ENCODE assay signal across 10 cellular contexts in the genomic region with DNA sequence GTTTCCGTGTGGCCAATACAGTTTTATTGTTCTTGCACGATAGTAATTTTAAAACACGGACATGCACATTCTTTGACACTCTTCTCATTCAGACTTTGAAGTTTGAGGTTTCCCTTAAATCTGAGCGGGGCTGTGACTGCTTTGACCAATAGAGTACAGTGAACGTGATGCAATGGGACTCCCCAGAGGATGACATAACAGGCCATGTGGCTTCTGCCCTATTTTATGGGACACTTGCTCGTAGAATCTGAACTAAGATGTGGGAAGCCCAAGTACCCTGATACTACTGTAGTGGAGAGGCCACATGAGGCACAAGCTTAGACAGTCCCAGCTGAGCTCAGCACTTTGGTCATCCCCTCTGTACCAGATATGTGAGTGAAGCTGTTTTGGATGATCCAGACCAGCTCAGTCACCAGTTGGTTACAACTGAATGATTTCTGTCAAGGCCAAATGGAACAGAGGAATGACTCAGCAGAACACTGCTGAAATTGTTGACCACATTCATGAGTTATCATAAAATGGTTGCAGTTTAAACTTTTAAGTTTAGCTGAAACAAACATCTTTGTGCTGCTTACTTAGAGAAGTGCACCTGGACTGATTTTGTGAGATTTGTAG.
DNase-seq lines count a peak whose midpoint lies in the region; ATAC-seq and TF ChIP-seq lines count a peak whose summit lies in the region.
"Had no signal": no experiment of that assay in that cellular context is flagged by ENCODE, and none has a peak within 500 bp of the region (broad histone marks: within the 10 kb centered on the region; RNA-seq: fewer than 3 reads in every experiment).

No MANE protein-coding gene starts in this region.

- ATAC-seq in GM19467 (IDR thresholded peaks at IDR 0.05; ENCODE audit: unreplicated experiment) (peak; percentile 73), HG03520 (IDR thresholded peaks at IDR 0.05; ENCODE audit: unreplicated experiment) (peak; percentile 71)
- ATAC-seq: activated CD8-positive, alpha-beta T cell treated with anti-CD3 and anti-CD28 coated beads for 36 hours had no signal

- H3K4me1 Mint-ChIP-seq in T-helper 2 cell treated with Interferon-gamma antibody and Interleukin-4, amounts not matched to agents 5 μg/mL and 100 μg/mL, for 36 hours (ENCODE audit: low read depth): no peaks in the 10 kb centered on the region

- no peak overlapping the region for H3K4me3 ChIP-seq in epithelial cell of esophagus (ENCODE audit: low read length)

- H3K9me3 Mint-ChIP-seq in T-helper 2 cell treated with Interferon-gamma antibody and Interleukin-4, amounts not matched to agents 5 μg/mL and 100 μg/mL, for 36 hours: no peaks in the 10 kb centered on the region
- H3K9me3 Mint-ChIP-seq: activated CD8-positive, alpha-beta T cell treated with anti-CD3 and anti-CD28 coated beads for 36 hours had no signal

- in situ Hi-C loops in ACHN (cut with HindIII; ENCODE audit: low pct_ligation_motif_present, low pct_unique_long_range_greater_than_20kb, low sequenced_read_pairs): no loop called here

- no peaks in the 10 kb centered on the region for H3K36me3 Mint-ChIP-seq in T-helper 2 cell treated with Interferon-gamma antibody and Interleukin-4, amounts not matched to agents 5 μg/mL and 100 μg/mL, for 36 hours (ENCODE audit: low read depth)

- H3K4me3 Mint-ChIP-seq in T-helper 2 cell treated with Interferon-gamma antibody and Interleukin-4, amounts not matched to agents 5 μg/mL and 100 μg/mL, for 36 hours: no peak overlapping the region
- H3K4me3 Mint-ChIP-seq: activated CD8-positive, alpha-beta T cell treated with anti-CD3 and anti-CD28 coated beads for 36 hours had no signal

- no peaks in the 10 kb centered on the region for H3K27me3 Mint-ChIP-seq in T-helper 2 cell treated with Interferon-gamma antibody and Interleukin-4, amounts not matched to agents 5 μg/mL and 100 μg/mL, for 36 hours (ENCODE audit: low read depth)
- H3K27me3 Mint-ChIP-seq: activated CD8-positive, alpha-beta T cell treated with anti-CD3 and anti-CD28 coated beads for 36 hours had no signal

- DNase-seq in ACHN (peak; percentile 70), epithelial cell of esophagus (ENCODE audit: low read depth) (peak; percentile 43), GM19240 (ENCODE audit: insufficient read length, low spot score) (no peak), NOMO-1 treated with DMSO at 0.1 percent for 48 hours (lab: John Stamatoyannopoulos, UW; ENCODE audit: unreplicated experiment) (no peak)
- no peak for DNase-seq in T-helper 2 cell treated with Interferon-gamma antibody and Interleukin-4, amounts not matched to agents 5 μg/mL and 100 μg/mL, for 36 hours (ENCODE audit: low spot score)
- DNase-seq in stimulated activated CD4-positive, alpha-beta T cell treated with anti-CD3 and anti-CD28 coated beads, Interleukin-4, amount 100 ng/mL, for 24 hours: no peak
- DNase-seq: activated CD8-positive, alpha-beta T cell treated with anti-CD3 and anti-CD28 coated beads for 36 hours; caudate nucleus had no signal

- no peak overlapping the region for H3K27ac Mint-ChIP-seq in T-helper 2 cell treated with Interferon-gamma antibody and Interleukin-4, amounts not matched to agents 5 μg/mL and 100 μg/mL, for 36 hours
- H3K27ac Mint-ChIP-seq: activated CD8-positive, alpha-beta T cell treated with anti-CD3 and anti-CD28 coated beads for 36 hours had no signal

- no peak for TF ChIP-seq CTCF in epithelial cell of esophagus (IDR thresholded peaks at IDR 0.05; ENCODE audit: insufficient read depth, low read depth, low read length, missing control alignments)

Comparison
In these comparisons a context has a peak if more than half of its experiments do, and no peak if none do; other contexts are left out.
1. DNase-seq: peak in ACHN (single experiment) and epithelial cell of esophagus (single experiment); none in GM19240 (single experiment), T-helper 2 cell treated with Interferon-gamma antibody and Interleukin-4, amounts not matched to agents 5 μg/mL and 100 μg/mL, for 36 hours (single experiment), NOMO-1 treated with DMSO at 0.1 percent for 48 hours (single experiment) and stimulated activated CD4-positive, alpha-beta T cell treated with anti-CD3 and anti-CD28 coated beads, Interleukin-4, amount 100 ng/mL, for 24 hours (single experiment).